ENCODE assay signal across 19 cellular contexts in genomic region chr2:229370484-229370883, GRCh38.
"Had no signal": no experiment of that assay in that cellular context is flagged by ENCODE, and none has a peak within 500 bp of the region (broad histone marks: within the 10 kb centered on the region; RNA-seq: fewer than 3 reads in every experiment).

No MANE protein-coding gene starts in this region.

- H3K27me3 ChIP-seq: dorsolateral prefrontal cortex had no signal

- H3K4me1 ChIP-seq: psoas muscle had no signal

- FAIRE-seq: endometrium, urothelium cell line had no signal

- ATAC-seq: activated CD8-positive, alpha-beta T cell treated with anti-CD3 and anti-CD28 coated beads, Interleukin-2, amount 10 ng/mL, durations not matched to agents 7 days and 5 days; esophagus mucosa; left colon; mucosa of descending colon; naive thymus-derived CD8-positive, alpha-beta T cell; SK-N-SH treated with all-trans-retinoic acid at 6 μM for 48 hours; stimulated activated naive CD8-positive, alpha-beta T cell treated with anti-CD3 and anti-CD28 coated beads, Interleukin-15, Interleukin-2, amounts not matched to agents 100 U/mL and 50 U/mL, for 24 hours; T-helper 17 cell; WTC11 had no signal

- H3K27ac ChIP-seq: psoas muscle had no signal

- H3K9me3 ChIP-seq: mucosa of descending colon, psoas muscle had no signal

- DNase-seq: activated CD4-positive, alpha-beta T cell treated with anti-CD3 and anti-CD28 coated beads for 48 hours; activated CD8-positive, alpha-beta memory T cell treated with anti-CD3 and anti-CD28 coated beads, Interleukin-2, amount 50 U/mL, for 48 hours; activated CD8-positive, alpha-beta T cell treated with anti-CD3 and anti-CD28 coated beads, Interleukin-2, amount 10 ng/mL, durations not matched to agents 7 days and 5 days; activated naive CD4-positive, alpha-beta T cell treated with anti-CD3 and anti-CD28 coated beads, Interleukin-2, amount 10 ng/mL, durations not matched to agents 7 days and 5 days; dorsolateral prefrontal cortex; left colon; mammary epithelial cell; mucosa of descending colon; naive thymus-derived CD8-positive, alpha-beta T cell; nucleus accumbens; psoas muscle; stimulated activated CD4-positive, alpha-beta T cell treated with anti-CD3 and anti-CD28 coated beads, Interleukin-2, amount 100 ng/mL, for 48 hours; stimulated activated naive CD8-positive, alpha-beta T cell treated with anti-CD3 and anti-CD28 coated beads, Interleukin-15, Interleukin-2, amounts not matched to agents 100 U/mL and 50 U/mL, for 24 hours; T-helper 17 cell had no signal

- H3K4me3 ChIP-seq: dorsolateral prefrontal cortex, mucosa of descending colon, psoas muscle had no signal
